Comparison of ENCODE assay signal across 18 cellular contexts in genomic region chr6:139932671-139933070, GRCh38.
DNase-seq lines count a peak whose midpoint lies in the region; ATAC-seq and TF ChIP-seq lines count a peak whose summit lies in the region.
"Had no signal": no experiment of that assay in that cellular context is flagged by ENCODE, and none has a peak within 500 bp of the region (broad histone marks: within the 10 kb centered on the region; RNA-seq: fewer than 3 reads in every experiment).

No MANE protein-coding gene starts in this region.

- H3K9me3 ChIP-seq in neural progenitor cell (ENCODE audit: low read depth) = no peaks in the 10 kb centered on the region
- H3K9me3 ChIP-seq: SK-N-SH had no signal

- H3K4me3 Mint-ChIP-seq in neural progenitor cell = no peak overlapping the region
- H3K4me3 Mint-ChIP-seq: T-cell had no signal

- peak overlapping the region; percentile 17 for H2AFZ ChIP-seq in neural progenitor cell (replicated peaks)

- no peak overlapping the region for H3K27ac ChIP-seq in neural progenitor cell
- H3K27ac ChIP-seq: C4-2B had no signal

- no peaks in the 10 kb centered on the region for H3K79me2 ChIP-seq in neural progenitor cell (ENCODE audit: low read depth)

- peaks cover 3% of the 10 kb centered on the region for H3K9me3 Mint-ChIP-seq in neural progenitor cell
- H3K9me3 Mint-ChIP-seq: T-cell had no signal

- DNase-seq in cerebellar cortex (ENCODE audit: low spot score) = peak; percentile 52
- DNase-seq in neural progenitor cell (ENCODE audit: low spot score) = no peak
- DNase-seq in NCI-H1092 (lab: John Stamatoyannopoulos, UW) = no peak
- DNase-seq in NCI-H2107 (lab: John Stamatoyannopoulos, UW) = no peak
- DNase-seq: AML-193, DMS79 treated with DMSO at 0.1 percent for 48 hours, GDM1, H7, NCI-H1694 treated with DMSO at 0.1 percent for 48 hours, NCI-H510A, NCI-H774, SHP77 treated with DMSO at 0.1 percent for 48 hours, SK-N-SH, T-cell had no signal

- no peak for TF ChIP-seq EP300 in Ishikawa (IDR thresholded peaks at IDR 0.05; ENCODE audit: borderline replicate concordance)

- H3K4me2 ChIP-seq in neural progenitor cell = no peak overlapping the region
- H3K4me2 ChIP-seq: SK-N-SH had no signal

- no peaks in the 10 kb centered on the region for H3K36me3 ChIP-seq in neural progenitor cell

- ATAC-seq in GM21723 (IDR thresholded peaks at IDR 0.05; ENCODE audit: unreplicated experiment) (no peak), GM18870 (IDR thresholded peaks at IDR 0.05; ENCODE audit: unreplicated experiment) (no peak)
- ATAC-seq: T-cell had no signal

- H3F3A ChIP-seq in neural progenitor cell (ENCODE audit: low read depth) = no peaks in the 10 kb centered on the region

- TF ChIP-seq RAD21 in Ishikawa (IDR thresholded peaks at IDR 0.05; ENCODE audit: low read depth) = no peak

- H4K20me1 ChIP-seq in neural progenitor cell (ENCODE audit: low read depth) = no peaks in the 10 kb centered on the region

- H3K4me3 ChIP-seq in neural progenitor cell = no peak overlapping the region

- no peaks in the 10 kb centered on the region for H3K27me3 ChIP-seq in neural progenitor cell

- H3K27me3 Mint-ChIP-seq in neural progenitor cell (ENCODE audit: insufficient read depth, low read depth) = peaks cover 3% of the 10 kb centered on the region

- no peaks in the 10 kb centered on the region for H3K36me3 Mint-ChIP-seq in neural progenitor cell
- H3K36me3 Mint-ChIP-seq: T-cell had no signal

- no peak overlapping the region for H3K27ac Mint-ChIP-seq in neural progenitor cell
- H3K27ac Mint-ChIP-seq: T-cell had no signal

- H3K4me1 ChIP-seq in neural progenitor cell = no peaks in the 10 kb centered on the region

- no peak for TF ChIP-seq CTCF in neural progenitor cell (IDR thresholded peaks at IDR 0.05)

- no peak overlapping the region for H3K9ac ChIP-seq in neural progenitor cell
- H3K9ac ChIP-seq: SK-N-SH had no signal

- peaks cover 8% of the 10 kb centered on the region for H3K4me1 Mint-ChIP-seq in neural progenitor cell
- H3K4me1 Mint-ChIP-seq: T-cell had no signal

TF ChIP-seq in Ishikawa, 13 proteins besides CTCF, POLR2A, EP300 and RAD21:
- TF ChIP-seq TCF12 (IDR thresholded peaks at IDR 0.05; ENCODE audit: low read depth) (no peak), TAF1 (IDR thresholded peaks at IDR 0.05; ENCODE audit: low read depth) (no peak), ZBTB7A (IDR thresholded peaks at IDR 0.05; ENCODE audit: low read depth) (no peak), CEBPB (IDR thresholded peaks at IDR 0.05) (no peak), CREB1 (IDR thresholded peaks at IDR 0.05; ENCODE audit: low read depth) (no peak), FOXM1 (IDR thresholded peaks at IDR 0.05; ENCODE audit: borderline replicate concordance, low read depth) (0 out of 2 replicates have a peak, but pooled peaks have one; percentile 26)
